Comparison of ENCODE assay signal across 1 cellular context in the genomic region with DNA sequence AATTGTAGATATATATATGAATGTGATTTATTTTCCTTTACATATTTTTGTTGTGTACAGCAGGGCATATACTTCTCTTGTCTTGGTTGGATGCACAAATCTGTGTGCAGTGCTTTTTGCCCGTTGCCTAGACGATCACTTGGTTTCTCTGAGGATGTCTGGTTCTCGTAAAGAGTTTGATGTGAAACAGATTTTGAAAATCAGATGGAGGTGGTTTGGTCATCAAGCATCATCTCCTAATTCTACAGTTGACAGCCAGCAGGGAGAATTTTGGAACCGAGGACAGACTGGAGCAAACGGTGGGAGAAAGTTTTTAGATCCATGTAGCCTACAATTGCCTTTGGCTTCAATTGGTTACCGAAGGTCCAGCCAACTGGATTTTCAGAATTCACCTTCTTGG.
TF ChIP-seq lines count a peak whose summit lies in the region.

No MANE protein-coding gene starts in this region.

TF ChIP-seq in H1, 55 proteins besides CTCF, POLR2A, EP300 and RAD21:
- TF ChIP-seq ASH2L (IDR thresholded peaks at IDR 0.05; ENCODE audit: low read length): no peak
